19 cellular contexts compared by ENCODE assay signal in genomic region chr14:87409401-87409800, GRCh38.
"Had no signal": no experiment of that assay in that cellular context is flagged by ENCODE, and none has a peak within 500 bp of the region (broad histone marks: within the 10 kb centered on the region; RNA-seq: fewer than 3 reads in every experiment).

No MANE protein-coding gene starts in this region.

- ATAC-seq: activated CD8-positive, alpha-beta T cell treated with anti-CD3 and anti-CD28 coated beads, Interleukin-2, amount 10 ng/mL, durations not matched to agents 7 days and 5 days; activated naive CD4-positive, alpha-beta T cell treated with anti-CD3 and anti-CD28 coated beads, Interleukin-2, amount 50 U/mL, for 72 hours; gastroesophageal sphincter; stimulated activated naive B cell treated with anti-CD40 and anti-IgM and Interleukin-4, amounts not matched to agents 10 μg/mL and 1 μg/mL and 100 μg/mL, for 72 hours had no signal

- H3K4me1 ChIP-seq: gastroesophageal sphincter, thyroid gland had no signal

- H3K27ac ChIP-seq: gastroesophageal sphincter, ovary, thyroid gland had no signal

- FAIRE-seq: kidney, urothelium cell line had no signal

- H3K27me3 ChIP-seq: gastroesophageal sphincter, ovary, thyroid gland had no signal

- H3K36me3 ChIP-seq: gastroesophageal sphincter, ovary, thyroid gland had no signal

- H3K9me3 ChIP-seq: gastroesophageal sphincter, ovary, thyroid gland had no signal

- H3K4me3 ChIP-seq: gastroesophageal sphincter, ovary, thyroid gland had no signal

- DNase-seq: activated CD4-positive, alpha-beta T cell treated with anti-CD3 and anti-CD28 coated beads, Interleukin-2, amount 10 ng/mL, durations not matched to agents 24 days and 14 days; activated CD4-positive, CD25-positive, alpha-beta regulatory T cell; activated CD8-positive, alpha-beta memory T cell treated with anti-CD3 and anti-CD28 coated beads, Interleukin-2, amount 50 U/mL, for 4 hours; activated CD8-positive, alpha-beta T cell treated with anti-CD3 and anti-CD28 coated beads, Interleukin-2, amount 10 ng/mL, durations not matched to agents 7 days and 5 days; activated gamma-delta T cell; activated T-cell treated with anti-CD3 and anti-CD28 coated beads, Interleukin-2, amount 50 U/mL, for 48 hours; amniotic stem cell; cortex of kidney; effector CD8-positive, alpha-beta T cell; kidney; naive B cell; ovary; retina; stimulated activated naive B cell treated with anti-CD40 and anti-IgM and Interleukin-4, amounts not matched to agents 10 μg/mL and 1 μg/mL and 100 μg/mL, for 72 hours; SW 1271; thyroid gland had no signal
